13 cellular contexts compared by ENCODE assay signal in the genomic region with DNA sequence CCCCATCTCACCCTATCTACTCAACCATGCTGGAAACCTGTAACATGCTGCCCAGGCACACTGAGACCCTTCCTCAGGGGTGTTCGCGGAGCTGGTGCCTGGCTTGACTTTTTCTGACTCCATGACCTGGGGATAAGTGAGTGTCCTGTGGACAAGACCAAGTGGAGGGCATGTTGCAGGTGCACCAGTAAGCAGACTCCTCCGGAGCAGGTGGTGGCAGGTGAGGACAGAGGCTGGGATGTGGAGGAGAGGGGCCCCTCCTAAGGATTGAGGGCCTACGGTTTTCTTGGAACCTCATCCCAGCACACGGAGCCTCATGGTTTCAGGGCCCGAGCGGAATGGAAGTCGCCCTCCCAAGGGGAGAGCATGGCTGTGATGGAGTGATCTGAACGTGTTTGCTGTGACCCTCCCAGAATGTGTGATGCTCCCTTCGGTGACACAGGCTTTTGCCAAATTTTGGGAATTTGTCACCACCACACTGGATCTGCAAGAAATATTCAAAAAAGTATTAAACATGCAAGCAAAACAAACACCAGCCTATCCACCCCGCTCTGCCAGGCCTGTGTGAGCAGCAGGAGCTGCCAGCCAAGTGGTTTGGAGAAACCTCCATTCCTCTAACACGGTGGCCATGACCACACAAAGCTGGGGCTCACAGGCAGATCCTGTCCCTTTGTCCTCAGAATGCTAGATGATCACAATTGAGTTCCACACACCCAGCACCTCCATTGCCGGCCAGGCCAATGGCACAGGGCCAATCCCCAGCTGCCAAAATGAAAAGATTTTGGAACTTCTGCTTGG.
A peak's percentile ranks its signal among the peaks of the same experiment; 100 is the strongest.
DNase-seq lines count a peak whose midpoint lies in the region; ATAC-seq and TF ChIP-seq lines count a peak whose summit lies in the region.
"Had no signal": no experiment of that assay in that cellular context is flagged by ENCODE, and none has a peak within 500 bp of the region (broad histone marks: within the 10 kb centered on the region; RNA-seq: fewer than 3 reads in every experiment).

No MANE protein-coding gene starts in this region.

- H3K36me3 Mint-ChIP-seq in activated naive CD4-positive, alpha-beta T cell treated with anti-CD3 and anti-CD28 coated beads, Interleukin-2, amount 50 U/mL, for 72 hours: peaks cover 6 to 14% of the 10 kb centered on the region in 2 donors

- no peak for TF ChIP-seq CTCF in omental fat pad (IDR thresholded peaks at IDR 0.05)

- H3K27ac Mint-ChIP-seq in activated naive CD4-positive, alpha-beta T cell treated with anti-CD3 and anti-CD28 coated beads, Interleukin-2, amount 50 U/mL, for 72 hours: no peak overlapping the region
- H3K27ac Mint-ChIP-seq: CD4-positive, alpha-beta memory T cell had no signal

- ATAC-seq in omental fat pad (ENCODE audit: low FRiP score) (peak; percentile 36), HG03280 (IDR thresholded peaks at IDR 0.05; ENCODE audit: unreplicated experiment) (no peak)
- no peak for ATAC-seq in activated naive CD4-positive, alpha-beta T cell treated with anti-CD3 and anti-CD28 coated beads, Interleukin-2, amount 50 U/mL, for 72 hours

- H3K9me3 Mint-ChIP-seq in activated naive CD4-positive, alpha-beta T cell treated with anti-CD3 and anti-CD28 coated beads, Interleukin-2, amount 50 U/mL, for 72 hours: peaks cover 4 to 13% of the 10 kb centered on the region in 2 donors

- DNase-seq in activated CD8-positive, alpha-beta memory T cell treated with anti-CD3 and anti-CD28 coated beads for 24 hours: peak; percentile 21
- no peak for DNase-seq in activated CD8-positive, alpha-beta memory T cell treated with anti-CD3 and anti-CD28 coated beads, Interleukin-2, amount 50 U/mL, for 4 hours
- DNase-seq in islet precursor cell (peak; percentile 17), omental fat pad (ENCODE audit: low spot score) (no peak), AG08395 (ENCODE audit: low spot score) (no peak)
- no peak for DNase-seq in stimulated activated CD4-positive, alpha-beta T cell treated with anti-CD3 and anti-CD28 coated beads, Interleukin-15, amount 100 ng/mL, for 24 hours
- no peak for DNase-seq in activated naive CD4-positive, alpha-beta T cell treated with anti-CD3 and anti-CD28 coated beads, Interleukin-2, amount 50 U/mL, for 72 hours (ENCODE audit: low spot score in 2 of 2)
- DNase-seq: BE2C; CD4-positive, alpha-beta memory T cell; DMS79 treated with DMSO at 0.1 percent for 48 hours; EL; GOT3 had no signal

Comparison
In these comparisons a context has a peak if more than half of its experiments do, and no peak if none do; other contexts are left out.
1. DNase-seq: peak in activated CD8-positive, alpha-beta memory T cell treated with anti-CD3 and anti-CD28 coated beads for 24 hours (single experiment) and islet precursor cell (single experiment); none in activated CD8-positive, alpha-beta memory T cell treated with anti-CD3 and anti-CD28 coated beads, Interleukin-2, amount 50 U/mL, for 4 hours (single experiment), omental fat pad (single experiment), stimulated activated CD4-positive, alpha-beta T cell treated with anti-CD3 and anti-CD28 coated beads, Interleukin-15, amount 100 ng/mL, for 24 hours (single experiment), AG08395 (single experiment) and activated naive CD4-positive, alpha-beta T cell treated with anti-CD3 and anti-CD28 coated beads, Interleukin-2, amount 50 U/mL, for 72 hours (0 of 2).